8 cellular contexts compared by ENCODE assay signal in the genomic region with DNA sequence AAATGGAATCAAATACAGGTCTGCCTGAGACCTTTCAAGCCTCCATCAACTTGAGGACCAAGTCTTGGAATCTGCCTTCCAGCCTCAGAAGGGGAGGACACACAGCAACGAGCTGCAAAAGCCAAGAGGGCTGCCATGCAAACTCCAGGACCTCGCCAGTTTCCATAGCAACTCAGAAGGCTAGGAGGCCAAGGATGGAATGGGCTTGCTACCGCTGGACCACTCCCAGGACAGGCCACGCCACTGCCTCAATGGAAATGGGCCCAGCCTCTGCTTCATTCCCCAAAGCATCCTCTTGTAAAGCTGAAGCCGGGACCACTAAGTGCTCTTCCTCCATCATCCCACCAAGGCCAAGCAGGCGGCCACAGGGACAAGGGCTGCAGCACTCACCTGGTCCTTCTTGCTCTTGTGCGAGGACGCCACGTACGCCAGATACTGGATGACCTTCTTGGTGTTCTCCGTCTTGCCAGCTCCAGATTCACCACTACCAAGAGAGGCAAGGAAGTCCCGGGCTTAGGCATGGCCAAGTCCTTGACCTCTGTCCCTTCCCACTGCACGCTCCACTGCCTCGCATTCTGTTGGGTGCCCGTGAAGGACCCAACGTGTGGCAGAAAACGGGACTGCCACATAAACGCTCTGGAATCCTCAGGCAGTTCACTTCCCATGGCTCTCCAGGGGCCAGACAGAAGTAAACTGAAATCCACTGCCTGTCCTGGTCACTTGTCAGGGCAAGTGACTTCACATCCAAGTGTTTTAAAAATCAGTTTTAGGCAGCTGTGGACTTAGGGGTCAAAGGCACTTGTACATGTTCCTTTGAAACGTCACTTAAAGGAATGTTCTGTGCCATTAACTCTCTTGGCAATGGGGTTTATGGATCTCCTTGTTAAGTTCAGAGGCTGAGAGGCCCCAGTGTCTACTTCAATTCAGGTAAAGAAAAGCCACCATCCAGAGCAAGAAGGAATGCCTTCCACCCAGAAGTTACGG.
DNase-seq lines count a peak whose midpoint lies in the region; ATAC-seq, FAIRE-seq and TF ChIP-seq lines count a peak whose summit lies in the region.

No MANE protein-coding gene starts in this region.

- H3K9me3 ChIP-seq in kidney (ENCODE audit: control insufficient read depth in 1 of 2, low read length in 2 of 2) (no peaks in the 10 kb centered on the region), smooth muscle cell (replicated peaks; ENCODE audit: low read depth) (no peaks in the 10 kb centered on the region)

- H3K4me2 ChIP-seq in GM23338 (no peak overlapping the region), smooth muscle cell (no peak overlapping the region)

- H2AFZ ChIP-seq in GM23338 = no peak overlapping the region
- H2AFZ ChIP-seq in smooth muscle cell (ENCODE audit: low read depth) = no peak overlapping the region

- no peaks in the 10 kb centered on the region for H3K9me2 ChIP-seq in GM23338 (ENCODE audit: insufficient read depth)

- H4K20me1 ChIP-seq in GM23338 (replicated peaks; ENCODE audit: insufficient read depth) (peaks cover 16% of the 10 kb centered on the region), smooth muscle cell (ENCODE audit: low read depth) (peaks cover 51% of the 10 kb centered on the region)

- peaks cover 20% of the 10 kb centered on the region for H3K36me3 ChIP-seq in GM23338 (ENCODE audit: insufficient read depth)
- H3K36me3 ChIP-seq in kidney (ENCODE audit: control insufficient read depth in 1 of 2, insufficient read depth in 2 of 2, low read length in 2 of 2) = peaks cover 16 to 56% of the 10 kb centered on the region in 2 donors
- peaks cover 1% of the 10 kb centered on the region for H3K36me3 ChIP-seq in smooth muscle cell (ENCODE audit: low read depth)

- H3F3A ChIP-seq in GM23338 (replicated peaks; ENCODE audit: low read depth) (peaks cover 6% of the 10 kb centered on the region; the same call in 1 of the 2 replicates), smooth muscle cell (ENCODE audit: low read depth) (peaks cover 44% of the 10 kb centered on the region)

- peaks cover 19% of the 10 kb centered on the region for H3K27me3 Mint-ChIP-seq in GM23338 (ENCODE audit: insufficient read depth, low read depth, poor library complexity)
- H3K27me3 Mint-ChIP-seq in activated naive CD8-positive, alpha-beta T cell treated with anti-CD3 and anti-CD28 coated beads for 36 hours = no peaks in the 10 kb centered on the region

- peak overlapping the region; percentile 99 for H3K27ac Mint-ChIP-seq in GM23338
- peak overlapping the region; percentile 100 for H3K27ac Mint-ChIP-seq in activated naive CD8-positive, alpha-beta T cell treated with anti-CD3 and anti-CD28 coated beads for 36 hours

- H3K4me3 Mint-ChIP-seq in GM23338 = no peak overlapping the region
- peak overlapping the region; percentile 16 for H3K4me3 Mint-ChIP-seq in activated naive CD8-positive, alpha-beta T cell treated with anti-CD3 and anti-CD28 coated beads for 36 hours

- peaks cover 87% of the 10 kb centered on the region for H3K36me3 Mint-ChIP-seq in GM23338 (ENCODE audit: low read depth)
- H3K36me3 Mint-ChIP-seq in activated naive CD8-positive, alpha-beta T cell treated with anti-CD3 and anti-CD28 coated beads for 36 hours = peaks cover 61% of the 10 kb centered on the region

- intact Hi-C loops in kidney (cut with DNase I) = no loop called here

- H3K4me1 ChIP-seq in GM23338 (ENCODE audit: insufficient read depth) (peaks cover 26% of the 10 kb centered on the region), kidney (ENCODE audit: control insufficient read depth in 1 of 2, insufficient read depth in 1 of 2, low read depth in 1 of 2, low read length in 2 of 2) (peaks cover 83 to 87% of the 10 kb centered on the region in 2 donors), smooth muscle cell (ENCODE audit: low read depth) (peaks cover 29% of the 10 kb centered on the region)

- TF ChIP-seq CTCF in GM23338 (conservative IDR thresholded peaks at IDR 0.05; ENCODE audit: low read depth in 2 of 2) = no peak
- TF ChIP-seq CTCF in kidney (IDR thresholded peaks at IDR 0.05; ENCODE audit: borderline replicate concordance, extremely low read depth, insufficient read depth) = no peak
- no peak for TF ChIP-seq CTCF in smooth muscle cell (IDR thresholded peaks at IDR 0.05; ENCODE audit: borderline replicate concordance, insufficient read depth, poor library complexity, severe bottlenecking)

- no peak for FAIRE-seq in kidney (lab: Jason Lieb, UNC)

- H3K4me1 Mint-ChIP-seq in GM23338 = peaks cover 47% of the 10 kb centered on the region
- peaks cover 46% of the 10 kb centered on the region for H3K4me1 Mint-ChIP-seq in activated naive CD8-positive, alpha-beta T cell treated with anti-CD3 and anti-CD28 coated beads for 36 hours

- 85% methylated on average over 20 of the region's 20 CpGs for WGBS in smooth muscle cell (ENCODE audit: low lambda C conversion rate)

- no peaks in the 10 kb centered on the region; the same call in 2 of the 3 replicates for H3K9me3 Mint-ChIP-seq in GM23338
- no peaks in the 10 kb centered on the region for H3K9me3 Mint-ChIP-seq in activated naive CD8-positive, alpha-beta T cell treated with anti-CD3 and anti-CD28 coated beads for 36 hours

- H3K27ac ChIP-seq in GM23338 (ENCODE audit: low read depth) (peak overlapping the region; percentile 96), kidney (ENCODE audit: low read depth in 2 of 2, low read length in 2 of 2) (peak overlapping the region; percentile 95 to 97), smooth muscle cell (ENCODE audit: low read depth) (peak overlapping the region; percentile 100)

- H3K27me3 ChIP-seq in GM23338 (ENCODE audit: insufficient read depth) = no peaks in the 10 kb centered on the region
- no peaks in the 10 kb centered on the region for H3K27me3 ChIP-seq in smooth muscle cell (ENCODE audit: low read depth)

- DNase-seq in GM23338 (ENCODE audit: low spot score) = no peak
- DNase-seq in activated naive CD8-positive, alpha-beta T cell treated with anti-CD3 and anti-CD28 coated beads for 36 hours = no peak
- DNase-seq in kidney = peak; percentile 73
- no peak for DNase-seq in smooth muscle cell (lab: John Stamatoyannopoulos, UW; ENCODE audit: unreplicated experiment)
- DNase-seq in left lobe of liver (ENCODE audit: low spot score) = no peak
- DNase-seq in globus pallidus (ENCODE audit: low spot score) = no peak

- H3K79me2 ChIP-seq in GM23338 (replicated peaks; ENCODE audit: insufficient read depth) (peaks cover 42% of the 10 kb centered on the region), smooth muscle cell (ENCODE audit: low read depth) (peaks cover 65% of the 10 kb centered on the region)

- H3K4me3 ChIP-seq in GM23338 (no peak overlapping the region), kidney (ENCODE audit: low read length in 2 of 2) (no peak overlapping the region), smooth muscle cell (no peak overlapping the region)

- peak overlapping the region in 1 of 2 donors; percentile 85 for H3K9ac ChIP-seq in kidney (ENCODE audit: low read length in 2 of 2)
- H3K9ac ChIP-seq in smooth muscle cell (ENCODE audit: low read depth) = no peak overlapping the region

- ATAC-seq in GM23338 (no peak), left lobe of liver (no peak), GM21447 (IDR thresholded peaks at IDR 0.05; ENCODE audit: unreplicated experiment) (no peak), GM21381 (IDR thresholded peaks at IDR 0.05; ENCODE audit: unreplicated experiment) (no peak)

TF ChIP-seq in GM23338, 12 proteins besides CTCF, POLR2A, EP300 and RAD21:
- TF ChIP-seq POLR2AphosphoS5 (IDR thresholded peaks at IDR 0.05; ENCODE audit: low read depth) (no peak), NANOG (IDR thresholded peaks at IDR 0.05; ENCODE audit: borderline replicate concordance) (no peak), STAT1 (IDR thresholded peaks at IDR 0.05; ENCODE audit: unreplicated experiment) (no peak), JUNB (IDR thresholded peaks at IDR 0.05; ENCODE audit: unreplicated experiment) (no peak), EZH2 (IDR thresholded peaks at IDR 0.05; ENCODE audit: low read depth, unreplicated experiment) (no peak), EZH2phosphoT487 (IDR thresholded peaks at IDR 0.05; ENCODE audit: unreplicated experiment) (no peak)
- TF ChIP-seq, protein P1, sequence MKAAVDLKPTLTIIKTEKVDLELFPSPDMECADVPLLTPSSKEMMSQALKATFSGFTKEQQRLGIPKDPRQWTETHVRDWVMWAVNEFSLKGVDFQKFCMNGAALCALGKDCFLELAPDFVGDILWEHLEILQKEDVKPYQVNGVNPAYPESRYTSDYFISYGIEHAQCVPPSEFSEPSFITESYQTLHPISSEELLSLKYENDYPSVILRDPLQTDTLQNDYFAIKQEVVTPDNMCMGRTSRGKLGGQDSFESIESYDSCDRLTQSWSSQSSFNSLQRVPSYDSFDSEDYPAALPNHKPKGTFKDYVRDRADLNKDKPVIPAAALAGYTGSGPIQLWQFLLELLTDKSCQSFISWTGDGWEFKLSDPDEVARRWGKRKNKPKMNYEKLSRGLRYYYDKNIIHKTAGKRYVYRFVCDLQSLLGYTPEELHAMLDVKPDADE (IDR thresholded peaks at IDR 0.05) = no peak
